ENCODE assay signal across 33 cellular contexts in genomic region chr14:97337670-97338069, GRCh38.
"Had no signal": no experiment of that assay in that cellular context is flagged by ENCODE, and none has a peak within 500 bp of the region (broad histone marks: within the 10 kb centered on the region; RNA-seq: fewer than 3 reads in every experiment).

No MANE protein-coding gene starts in this region.

- H3K4me3 Mint-ChIP-seq: activated B cell treated with CpG ODN at 0.5 μM for 24 hours; activated CD4-positive, alpha-beta memory T cell treated with anti-CD3 and anti-CD28 coated beads for 36 hours; activated CD4-positive, alpha-beta T cell treated with anti-CD3 and anti-CD28 coated beads, Interleukin-2, amount 10 ng/mL, durations not matched to agents 24 days and 14 days; activated CD8-positive, alpha-beta T cell treated with anti-CD3 and anti-CD28 coated beads for 36 hours; activated naive CD4-positive, alpha-beta T cell treated with anti-CD3 and anti-CD28 coated beads, Interleukin-2, amount 10 ng/mL, durations not matched to agents 7 days and 5 days; activated naive CD4-positive, alpha-beta T cell treated with anti-CD3 and anti-CD28 coated beads, Interleukin-2, amount 50 U/mL, for 24 hours; activated naive CD8-positive, alpha-beta T cell; activated naive CD8-positive, alpha-beta T cell treated with anti-CD3 and anti-CD28 coated beads, Interleukin-2, amount 10 ng/mL, durations not matched to agents 7 days and 5 days; activated naive CD8-positive, alpha-beta T cell treated with anti-CD3 and anti-CD28 coated beads, Interleukin-2, amount 50 U/mL, for 24 hours; activated T-cell treated with anti-CD3 and anti-CD28 coated beads, Interleukin-2, amount 50 U/mL, for 4 hours; activated T-cell treated with anti-CD3 and anti-CD28 coated beads, Interleukin-2, amount 50 U/mL, for 72 hours; activated T-helper 1 cell treated with anti-CD3 and anti-CD28 coated beads, Interleukin-12 subunit alpha, Interleukin-12 subunit beta, Interleukin-2, Interleukin-4 antibody, amounts not matched to agents 30 ng/mL and 10 ng/mL and 1 ng/mL, durations not matched to agents 14 hours and 24 hours and 36 hours; brain; T-helper 1 cell treated with Interleukin-12 subunit alpha and Interleukin-12 subunit beta and Interleukin-4 antibody, amounts not matched to agents 30 μg/mL and 1 μg/mL, for 36 hours; T-helper 2 cell treated with Interferon-gamma antibody and Interleukin-4, amounts not matched to agents 5 μg/mL and 100 μg/mL, for 36 hours had no signal

- H3K4me3 ChIP-seq: ascending aorta had no signal

- H3K4me1 ChIP-seq: ascending aorta had no signal

- ATAC-seq: activated CD8-positive, alpha-beta T cell treated with anti-CD3 and anti-CD28 coated beads for 36 hours; activated naive CD8-positive, alpha-beta T cell treated with anti-CD3 and anti-CD28 coated beads, Interleukin-2, amount 50 U/mL, for 24 hours; activated T-cell treated with anti-CD3 and anti-CD28 coated beads, Interleukin-2, amount 50 U/mL, for 4 hours; activated T-cell treated with anti-CD3 and anti-CD28 coated beads, Interleukin-2, amount 50 U/mL, for 72 hours had no signal

- FAIRE-seq: colon, TTC549 had no signal

- H3K9me3 ChIP-seq: ascending aorta had no signal

- H3K36me3 Mint-ChIP-seq: activated naive CD8-positive, alpha-beta T cell; brain had no signal

- H3K27ac ChIP-seq: ascending aorta, VCaP had no signal

- H3K27me3 Mint-ChIP-seq: activated B cell treated with CpG ODN at 0.5 μM for 24 hours; activated CD4-positive, alpha-beta memory T cell treated with anti-CD3 and anti-CD28 coated beads for 36 hours; activated CD4-positive, alpha-beta T cell treated with anti-CD3 and anti-CD28 coated beads, Interleukin-2, amount 10 ng/mL, durations not matched to agents 24 days and 14 days; activated CD8-positive, alpha-beta T cell treated with anti-CD3 and anti-CD28 coated beads for 36 hours; activated naive CD4-positive, alpha-beta T cell treated with anti-CD3 and anti-CD28 coated beads, Interleukin-2, amount 10 ng/mL, durations not matched to agents 7 days and 5 days; activated naive CD4-positive, alpha-beta T cell treated with anti-CD3 and anti-CD28 coated beads, Interleukin-2, amount 50 U/mL, for 24 hours; activated naive CD8-positive, alpha-beta T cell; activated naive CD8-positive, alpha-beta T cell treated with anti-CD3 and anti-CD28 coated beads, Interleukin-2, amount 50 U/mL, for 24 hours had no signal

- H3K4me1 Mint-ChIP-seq: activated B cell treated with CpG ODN at 0.5 μM for 24 hours, brain had no signal

- H3K36me3 ChIP-seq: ascending aorta had no signal

- H3K27ac Mint-ChIP-seq: activated B cell treated with CpG ODN at 0.5 μM for 24 hours; activated CD4-positive, alpha-beta memory T cell treated with anti-CD3 and anti-CD28 coated beads for 36 hours; activated CD4-positive, alpha-beta T cell treated with anti-CD3 and anti-CD28 coated beads, Interleukin-2, amount 10 ng/mL, durations not matched to agents 24 days and 14 days; activated CD8-positive, alpha-beta T cell treated with anti-CD3 and anti-CD28 coated beads for 36 hours; activated naive CD4-positive, alpha-beta T cell treated with anti-CD3 and anti-CD28 coated beads, Interleukin-2, amount 10 ng/mL, durations not matched to agents 7 days and 5 days; activated naive CD4-positive, alpha-beta T cell treated with anti-CD3 and anti-CD28 coated beads, Interleukin-2, amount 50 U/mL, for 24 hours; activated naive CD8-positive, alpha-beta T cell; activated naive CD8-positive, alpha-beta T cell treated with anti-CD3 and anti-CD28 coated beads, Interleukin-2, amount 10 ng/mL, durations not matched to agents 7 days and 5 days; activated naive CD8-positive, alpha-beta T cell treated with anti-CD3 and anti-CD28 coated beads, Interleukin-2, amount 50 U/mL, for 24 hours; activated T-cell treated with anti-CD3 and anti-CD28 coated beads, Interleukin-2, amount 50 U/mL, for 72 hours; activated T-helper 1 cell treated with anti-CD3 and anti-CD28 coated beads, Interleukin-12 subunit alpha, Interleukin-12 subunit beta, Interleukin-2, Interleukin-4 antibody, amounts not matched to agents 30 ng/mL and 10 ng/mL and 1 ng/mL, durations not matched to agents 14 hours and 24 hours and 36 hours; activated T-helper 2 cell treated with anti-CD3 and anti-CD28 coated beads, Interferon-gamma antibody, Interleukin-2, Interleukin-4, amounts not matched to agents 10 μg/mL and 5 μg/mL and 100 μg/mL, durations not matched to agents 14 hours and 24 hours and 36 hours; T-helper 1 cell treated with Interleukin-12 subunit alpha and Interleukin-12 subunit beta and Interleukin-4 antibody, amounts not matched to agents 30 μg/mL and 1 μg/mL, for 36 hours; T-helper 2 cell treated with Interferon-gamma antibody and Interleukin-4, amounts not matched to agents 5 μg/mL and 100 μg/mL, for 36 hours had no signal

- DNase-seq: activated B cell treated with CpG ODN at 0.5 μM for 24 hours; activated CD4-positive, alpha-beta memory T cell treated with anti-CD3 and anti-CD28 coated beads for 36 hours; activated CD4-positive, alpha-beta T cell treated with anti-CD3 and anti-CD28 coated beads for 4 hours; activated CD4-positive, alpha-beta T cell treated with anti-CD3 and anti-CD28 coated beads, Interleukin-2, amount 10 ng/mL, durations not matched to agents 24 days and 14 days; activated CD4-positive, alpha-beta T cell treated with anti-CD3 and anti-CD28 coated beads, Interleukin-2, amount 50 U/mL, for 1 hour; activated CD4-positive, alpha-beta T cell treated with anti-CD3 and anti-CD28 coated beads, Interleukin-2, amount 50 U/mL, for 4 hours; activated CD4-positive, CD25-positive, alpha-beta regulatory T cell treated with anti-CD3 and anti-CD28 coated beads, Interleukin-2, amount 50 U/mL, for 72 hours; activated CD8-positive, alpha-beta memory T cell treated with anti-CD3 and anti-CD28 coated beads, Interleukin-2, amount 50 U/mL, for 4 hours; activated CD8-positive, alpha-beta T cell treated with anti-CD3 and anti-CD28 coated beads for 36 hours; activated effector memory CD4-positive, alpha-beta T cell treated with Interleukin-2 at 50 U/mL for 16 hours; activated gamma-delta T cell; activated naive CD4-positive, alpha-beta T cell treated with anti-CD3 and anti-CD28 coated beads, Interleukin-2, amount 10 ng/mL, durations not matched to agents 7 days and 5 days; activated naive CD4-positive, alpha-beta T cell treated with Interleukin-2 at 50 U/mL for 16 hours; activated naive CD8-positive, alpha-beta T cell treated with anti-CD3 and anti-CD28 coated beads, Interleukin-2, amount 10 ng/mL, durations not matched to agents 7 days and 5 days; activated naive CD8-positive, alpha-beta T cell treated with anti-CD3 and anti-CD28 coated beads, Interleukin-2, amount 50 U/mL, for 24 hours; activated T-cell treated with anti-CD3 and anti-CD28 coated beads for 4 hours; activated T-cell treated with anti-CD3 and anti-CD28 coated beads, Interleukin-2, amount 50 U/mL, for 1 hour; activated T-cell treated with anti-CD3 and anti-CD28 coated beads, Interleukin-2, amount 50 U/mL, for 4 hours; activated T-cell treated with anti-CD3 and anti-CD28 coated beads, Interleukin-2, amount 50 U/mL, for 72 hours; central memory CD4-positive, alpha-beta T cell; T-helper 2 cell; T-helper 9 cell had no signal

- H3K27me3 ChIP-seq: ascending aorta had no signal
